Comparison of ENCODE assay signal across 14 cellular contexts in the genomic region with DNA sequence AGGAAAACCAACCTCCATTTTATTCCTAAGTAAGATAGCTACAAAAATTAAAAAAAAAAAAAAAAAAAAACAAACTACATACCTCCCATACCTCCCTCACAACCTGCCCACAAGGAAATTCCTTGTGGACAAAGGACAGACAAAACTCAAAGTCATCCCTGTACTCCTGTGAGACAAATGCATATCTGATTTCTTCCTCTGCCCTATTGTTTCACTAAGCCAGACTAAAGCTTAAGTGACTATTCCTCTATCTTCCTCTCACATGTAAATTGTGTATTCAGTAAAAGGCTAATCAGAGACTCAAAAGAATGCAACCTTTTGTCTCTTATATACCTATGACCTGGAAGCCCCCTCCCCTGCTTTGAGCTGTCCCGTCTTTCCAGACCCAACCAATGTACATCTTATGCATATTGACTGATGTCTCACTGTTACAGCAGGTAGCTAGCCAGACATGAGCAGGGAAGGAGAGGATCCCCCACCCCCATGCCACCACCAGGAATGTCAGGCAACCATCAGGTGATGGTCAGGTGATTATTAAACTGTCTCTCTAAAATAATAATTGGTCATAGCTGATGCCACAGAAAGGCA.
"Had no signal": no experiment of that assay in that cellular context is flagged by ENCODE, and none has a peak within 500 bp of the region (broad histone marks: within the 10 kb centered on the region; RNA-seq: fewer than 3 reads in every experiment).

No MANE protein-coding gene starts in this region.

- H3K4me1 Mint-ChIP-seq: activated B cell treated with CpG ODN at 0.5 μM for 24 hours; activated CD4-positive, alpha-beta T cell treated with anti-CD3 and anti-CD28 coated beads, Interleukin-2, amount 10 ng/mL, durations not matched to agents 24 days and 14 days; neural crest cell had no signal

- ATAC-seq: pancreas had no signal

- H3K4me3 Mint-ChIP-seq: activated B cell treated with CpG ODN at 0.5 μM for 24 hours; activated CD4-positive, alpha-beta T cell treated with anti-CD3 and anti-CD28 coated beads, Interleukin-2, amount 10 ng/mL, durations not matched to agents 24 days and 14 days; activated T-helper 1 cell treated with anti-CD3 and anti-CD28 coated beads, Interleukin-12 subunit alpha, Interleukin-12 subunit beta, Interleukin-2, Interleukin-4 antibody, amounts not matched to agents 30 ng/mL and 10 ng/mL and 1 ng/mL, durations not matched to agents 14 hours and 24 hours and 36 hours; mesothelial cell of epicardium; neural crest cell; T-helper 1 cell treated with Interleukin-12 subunit alpha and Interleukin-12 subunit beta and Interleukin-4 antibody, amounts not matched to agents 30 μg/mL and 1 μg/mL, for 36 hours had no signal

- H3K27ac Mint-ChIP-seq: activated B cell treated with CpG ODN at 0.5 μM for 24 hours; activated CD4-positive, alpha-beta T cell treated with anti-CD3 and anti-CD28 coated beads, Interleukin-2, amount 10 ng/mL, durations not matched to agents 24 days and 14 days; activated T-helper 1 cell treated with anti-CD3 and anti-CD28 coated beads, Interleukin-12 subunit alpha, Interleukin-12 subunit beta, Interleukin-2, Interleukin-4 antibody, amounts not matched to agents 30 ng/mL and 10 ng/mL and 1 ng/mL, durations not matched to agents 14 hours and 24 hours and 36 hours; mesothelial cell of epicardium; T-helper 1 cell treated with Interleukin-12 subunit alpha and Interleukin-12 subunit beta and Interleukin-4 antibody, amounts not matched to agents 30 μg/mL and 1 μg/mL, for 36 hours had no signal

- H3K9me3 Mint-ChIP-seq: activated CD4-positive, alpha-beta T cell treated with anti-CD3 and anti-CD28 coated beads, Interleukin-2, amount 10 ng/mL, durations not matched to agents 24 days and 14 days; neural crest cell had no signal

- DNase-seq: activated B cell treated with CpG ODN at 0.5 μM for 24 hours; activated CD4-positive, alpha-beta T cell treated with anti-CD3 and anti-CD28 coated beads, Interleukin-2, amount 10 ng/mL, durations not matched to agents 24 days and 14 days; activated naive CD4-positive, alpha-beta T cell treated with Interleukin-2 at 50 U/mL for 16 hours; caudate nucleus; cortex of kidney; effector CD8-positive, alpha-beta T cell; kidney; pancreas; stomach; tibial artery had no signal

- H3K27me3 Mint-ChIP-seq: activated B cell treated with CpG ODN at 0.5 μM for 24 hours; activated CD4-positive, alpha-beta T cell treated with anti-CD3 and anti-CD28 coated beads, Interleukin-2, amount 10 ng/mL, durations not matched to agents 24 days and 14 days had no signal
